ENCODE assay signal across 31 cellular contexts in genomic region chr3:139939681-139940190, GRCh38. TPM values are rescaled to one million over a fixed set of nuclear protein-coding genes. Genes with fewer than 3 reads are reported as not detected.
"Had no signal": no experiment of that assay in that cellular context is flagged by ENCODE, and none has a peak within 500 bp of the region (broad histone marks: within the 10 kb centered on the region; RNA-seq: fewer than 3 reads in every experiment).

No MANE protein-coding gene starts in this region.

- H3K27ac Mint-ChIP-seq: natural killer cell treated with Interleukin-12 subunit alpha and Interleukin-12 subunit beta and Interleukin-15 and Interleukin-18, amount 100 ng/mL, for 72 hours; nephron progenitor cell; progenitor cell of endocrine pancreas; stimulated activated memory B cell treated with anti-CD40 and anti-IgM and Interleukin-4, amounts not matched to agents 10 μg/mL and 1 μg/mL and 100 μg/mL, for 72 hours; stimulated activated naive CD8-positive, alpha-beta T cell treated with anti-CD3 and anti-CD28 coated beads, Interleukin-15, amount 100 ng/mL, for 72 hours had no signal

- H3K9ac ChIP-seq: parathyroid adenoma had no signal

- H2AFZ ChIP-seq: parathyroid adenoma had no signal

- H3K36me3 Mint-ChIP-seq: naive thymus-derived CD4-positive, alpha-beta T cell; natural killer cell treated with Interleukin-12 subunit alpha and Interleukin-12 subunit beta and Interleukin-15 and Interleukin-18, amount 100 ng/mL, for 72 hours; stimulated activated memory B cell treated with anti-CD40 and anti-IgM and Interleukin-4, amounts not matched to agents 10 μg/mL and 1 μg/mL and 100 μg/mL, for 72 hours had no signal

- H3K4me3 ChIP-seq: ovary, psoas muscle, right lobe of liver, sigmoid colon, spleen, thoracic aorta, thyroid gland, tibial nerve, upper lobe of left lung, vagina had no signal

- H3K27me3 ChIP-seq: ovary, vagina had no signal

- H3K9me3 ChIP-seq: neutrophil, ovary, psoas muscle, right lobe of liver, sigmoid colon, spleen, thoracic aorta, thyroid gland, tibial nerve, upper lobe of left lung, vagina had no signal

- ATAC-seq: naive thymus-derived CD4-positive, alpha-beta T cell; natural killer cell treated with Interleukin-12 subunit alpha and Interleukin-12 subunit beta and Interleukin-15 and Interleukin-18, amount 100 ng/mL, for 72 hours; psoas muscle; right cardiac atrium; stimulated activated memory B cell treated with anti-CD40 and anti-IgM and Interleukin-4, amounts not matched to agents 10 μg/mL and 1 μg/mL and 100 μg/mL, for 72 hours; stimulated activated naive CD8-positive, alpha-beta T cell treated with anti-CD3 and anti-CD28 coated beads, Interleukin-15, amount 100 ng/mL, for 72 hours; stimulated activated naive CD8-positive, alpha-beta T cell treated with anti-CD3 and anti-CD28 coated beads, Interleukin-15, Interleukin-2, amounts not matched to agents 100 U/mL and 50 U/mL, for 24 hours had no signal

- H3K79me2 ChIP-seq: parathyroid adenoma had no signal

- DNase-seq: naive thymus-derived CD4-positive, alpha-beta T cell; nephron progenitor cell; nucleus accumbens; ovary; posterior cingulate gyrus; psoas muscle; right cardiac atrium; right lobe of liver; sigmoid colon; small intestine; spleen; stimulated activated CD4-positive, alpha-beta T cell treated with anti-CD3 and anti-CD28 coated beads, Interleukin-12 subunit alpha, Interleukin-12 subunit beta, amount 100 ng/mL, for 4 hours; stimulated activated CD4-positive, alpha-beta T cell treated with anti-CD3 and anti-CD28 coated beads, Interleukin-1b, Interleukin-23, amount 100 ng/mL, for 48 hours; stimulated activated CD4-positive, alpha-beta T cell treated with anti-CD3 and anti-CD28 coated beads, Interleukin-4, amount 100 ng/mL, for 1 hour; stimulated activated CD4-positive, alpha-beta T cell treated with anti-CD3 and anti-CD28 coated beads, Interleukin-4, amount 100 ng/mL, for 4 hours; stimulated activated CD8-positive, alpha-beta memory T cell treated with anti-CD3 and anti-CD28 coated beads, Interleukin-4, amount 100 ng/mL, for 48 hours; stimulated activated naive CD4-positive, alpha-beta T cell; stimulated activated naive CD8-positive, alpha-beta T cell treated with anti-CD3 and anti-CD28 coated beads, Interleukin-15, amount 100 ng/mL, for 72 hours; stimulated activated naive CD8-positive, alpha-beta T cell treated with anti-CD3 and anti-CD28 coated beads, Interleukin-15, Interleukin-2, amounts not matched to agents 100 U/mL and 50 U/mL, for 24 hours; thyroid gland; trophoblast cell; upper lobe of left lung had no signal

- H3K27ac ChIP-seq: neutrophil, ovary, parathyroid adenoma, psoas muscle, right lobe of liver, sigmoid colon, spleen, thoracic aorta, thyroid gland, tibial nerve, upper lobe of left lung, vagina had no signal

- H3K36me3 ChIP-seq: neutrophil, ovary, right lobe of liver, sigmoid colon, spleen, thoracic aorta, thyroid gland, tibial nerve, upper lobe of left lung, vagina had no signal

- H3K9me3 Mint-ChIP-seq: natural killer cell treated with Interleukin-12 subunit alpha and Interleukin-12 subunit beta and Interleukin-15 and Interleukin-18, amount 100 ng/mL, for 72 hours; nephron progenitor cell; neural crest cell; stimulated activated memory B cell treated with anti-CD40 and anti-IgM and Interleukin-4, amounts not matched to agents 10 μg/mL and 1 μg/mL and 100 μg/mL, for 72 hours; stimulated activated naive CD8-positive, alpha-beta T cell treated with anti-CD3 and anti-CD28 coated beads, Interleukin-15, amount 100 ng/mL, for 72 hours had no signal

- H3K4me1 ChIP-seq: parathyroid adenoma had no signal

- H3K4me3 Mint-ChIP-seq: naive thymus-derived CD4-positive, alpha-beta T cell; natural killer cell treated with Interleukin-12 subunit alpha and Interleukin-12 subunit beta and Interleukin-15 and Interleukin-18, amount 100 ng/mL, for 72 hours; nephron progenitor cell; neural crest cell; stimulated activated memory B cell treated with anti-CD40 and anti-IgM and Interleukin-4, amounts not matched to agents 10 μg/mL and 1 μg/mL and 100 μg/mL, for 72 hours; stimulated activated naive CD8-positive, alpha-beta T cell treated with anti-CD3 and anti-CD28 coated beads, Interleukin-15, amount 100 ng/mL, for 72 hours had no signal

RNA-seq across cellular contexts. Expression of gene CLSTN2, which starts 4.8 kb away (rescaled TPM):
- total RNA-seq: natural killer cell treated with Interleukin-12 subunit alpha and Interleukin-12 subunit beta and Interleukin-15 and Interleukin-18, amount 100 ng/mL, for 72 hours had no signal
- polyA plus RNA-seq: naive thymus-derived CD4-positive, alpha-beta T cell had no signal
